ENCODE assay signal across 2 cellular contexts in genomic region chr5:34684980-34685352, GRCh38.
TF ChIP-seq lines count a peak whose summit lies in the region.

No MANE protein-coding gene starts in this region.

TF ChIP-seq in IMR-90, 13 proteins besides CTCF, POLR2A, EP300 and RAD21:
- TF ChIP-seq CEBPB (IDR thresholded peaks at IDR 0.05; ENCODE audit: low read depth, low read length), result no peak
- TF ChIP-seq USF2 (IDR thresholded peaks at IDR 0.05; ENCODE audit: low read depth, low read length), result no peak
- TF ChIP-seq FOS (IDR thresholded peaks at IDR 0.05; ENCODE audit: low read depth, low read length), result no peak
- no peak for TF ChIP-seq MAFK (IDR thresholded peaks at IDR 0.05; ENCODE audit: low read depth, low read length)
- no peak for TF ChIP-seq RCOR1 (IDR thresholded peaks at IDR 0.05; ENCODE audit: insufficient replicate concordance, low read length)
- no peak for TF ChIP-seq BHLHE40 (IDR thresholded peaks at IDR 0.05; ENCODE audit: low read depth, low read length)
- TF ChIP-seq MXI1 (IDR thresholded peaks at IDR 0.05; ENCODE audit: borderline replicate concordance, low read depth, low read length), result no peak
- TF ChIP-seq NFE2L2 (IDR thresholded peaks at IDR 0.05; ENCODE audit: low read depth, low read length), result no peak
- no peak for TF ChIP-seq CHD1 (IDR thresholded peaks at IDR 0.05; ENCODE audit: low read depth, low read length)
- TF ChIP-seq RFX5 (IDR thresholded peaks at IDR 0.05; ENCODE audit: low read depth, low read length), result no peak
- TF ChIP-seq MAZ (IDR thresholded peaks at IDR 0.05; ENCODE audit: borderline replicate concordance, low read depth, low read length), result no peak
- TF ChIP-seq, protein P1, sequence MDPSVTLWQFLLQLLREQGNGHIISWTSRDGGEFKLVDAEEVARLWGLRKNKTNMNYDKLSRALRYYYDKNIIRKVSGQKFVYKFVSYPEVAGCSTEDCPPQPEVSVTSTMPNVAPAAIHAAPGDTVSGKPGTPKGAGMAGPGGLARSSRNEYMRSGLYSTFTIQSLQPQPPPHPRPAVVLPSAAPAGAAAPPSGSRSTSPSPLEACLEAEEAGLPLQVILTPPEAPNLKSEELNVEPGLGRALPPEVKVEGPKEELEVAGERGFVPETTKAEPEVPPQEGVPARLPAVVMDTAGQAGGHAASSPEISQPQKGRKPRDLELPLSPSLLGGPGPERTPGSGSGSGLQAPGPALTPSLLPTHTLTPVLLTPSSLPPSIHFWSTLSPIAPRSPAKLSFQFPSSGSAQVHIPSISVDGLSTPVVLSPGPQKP (IDR thresholded peaks at IDR 0.05; ENCODE audit: borderline replicate concordance, low read depth, low read length), result no peak

TF ChIP-seq in endothelial cell of umbilical vein, 7 proteins besides CTCF, POLR2A, EP300 and RAD21:
- TF ChIP-seq FOS (IDR thresholded peaks at IDR 0.05; ENCODE audit: borderline replicate concordance, insufficient read depth, low read length) (no peak), MAX (IDR thresholded peaks at IDR 0.05; ENCODE audit: insufficient read depth, insufficient read length) (no peak), MYC (IDR thresholded peaks at IDR 0.05; ENCODE audit: low read depth, low read length) (no peak), JUN (IDR thresholded peaks at IDR 0.05; ENCODE audit: borderline replicate concordance, insufficient read depth, insufficient read length, low read depth) (no peak), POLR2AphosphoS5 (IDR thresholded peaks at IDR 0.05; ENCODE audit: insufficient read depth, low read depth, low read length) (no peak), GATA2 (IDR thresholded peaks at IDR 0.05; ENCODE audit: insufficient read depth, insufficient read length, low read depth, low read length) (no peak), EZH2 (IDR thresholded peaks at IDR 0.05; ENCODE audit: borderline replicate concordance, low read depth, low read length, severe bottlenecking) (no peak)
